In the genomic region with DNA sequence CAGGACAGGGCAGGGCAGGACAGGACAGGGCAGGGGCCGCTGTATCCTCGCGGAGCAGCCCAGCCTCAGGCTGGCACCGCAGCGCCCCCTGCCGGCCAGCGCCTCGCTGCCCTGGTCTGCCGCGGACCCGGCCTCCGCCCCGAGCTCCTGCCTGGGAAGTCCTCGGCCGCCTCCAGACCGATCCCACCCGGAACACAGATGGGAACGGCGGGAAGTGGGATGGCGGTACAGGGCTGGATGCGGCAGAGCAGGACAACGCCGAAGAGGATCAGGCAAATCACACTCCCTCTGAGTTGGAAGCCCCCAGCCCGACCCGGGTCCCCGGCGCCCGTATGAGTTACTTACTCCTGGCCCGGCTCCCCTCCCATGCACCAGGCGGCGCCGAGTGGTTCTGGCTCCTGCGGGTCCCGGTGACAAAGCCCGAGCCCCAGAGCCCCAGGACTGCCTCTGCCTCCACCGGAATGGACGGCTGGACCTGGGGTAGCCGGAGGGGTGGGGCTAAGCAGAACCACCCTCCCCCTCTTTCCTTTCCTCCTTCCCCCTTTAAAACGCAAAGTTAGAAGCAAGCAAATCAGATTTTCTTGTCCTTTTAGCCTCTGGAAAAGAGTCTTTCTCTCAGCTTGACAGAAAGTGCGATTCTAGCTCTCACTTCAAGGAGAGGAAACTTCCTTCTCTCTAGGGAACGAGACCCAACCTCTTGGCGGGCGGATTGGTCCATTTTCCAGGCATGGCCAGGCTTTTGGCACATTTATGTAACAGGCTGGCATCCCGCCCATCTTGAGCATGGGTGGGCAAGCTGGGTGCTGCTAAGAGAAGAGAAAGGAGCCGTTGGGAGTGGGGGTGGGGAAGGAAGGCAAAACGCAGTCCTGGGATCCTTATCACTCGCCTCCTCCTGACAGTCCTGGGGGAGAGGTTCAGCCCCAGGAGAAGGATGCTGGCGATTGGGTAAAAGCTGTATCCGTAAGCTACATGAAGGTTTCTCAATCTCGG, we compare ENCODE assay signal across 1 cellular context.
TF ChIP-seq lines count a peak whose summit lies in the region.

A gene with protein sequence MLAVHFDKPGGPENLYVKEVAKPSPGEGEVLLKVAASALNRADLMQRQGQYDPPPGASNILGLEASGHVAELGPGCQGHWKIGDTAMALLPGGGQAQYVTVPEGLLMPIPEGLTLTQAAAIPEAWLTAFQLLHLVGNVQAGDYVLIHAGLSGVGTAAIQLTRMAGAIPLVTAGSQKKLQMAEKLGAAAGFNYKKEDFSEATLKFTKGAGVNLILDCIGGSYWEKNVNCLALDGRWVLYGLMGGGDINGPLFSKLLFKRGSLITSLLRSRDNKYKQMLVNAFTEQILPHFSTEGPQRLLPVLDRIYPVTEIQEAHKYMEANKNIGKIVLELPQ (minus strand): TSS at position 449 of the 990 bp plus-strand sequence. CDS start 508 bp downstream, outside the sequence.

TF ChIP-seq in WTC11, 78 proteins besides CTCF, POLR2A, EP300 and RAD21 (continued from another document):
- no peak for TF ChIP-seq IRF1 (CRISPR knock-in tag; IDR thresholded peaks at IDR 0.05)
- peak; percentile 9 for TF ChIP-seq ARID4B (CRISPR knock-in tag; IDR thresholded peaks at IDR 0.05; ENCODE audit: borderline replicate concordance)
- TF ChIP-seq TEAD4 (CRISPR knock-in tag; IDR thresholded peaks at IDR 0.05), result no peak
- TF ChIP-seq RORB (CRISPR knock-in tag; IDR thresholded peaks at IDR 0.05), result no peak
- no peak for TF ChIP-seq NFATC4 (CRISPR knock-in tag; IDR thresholded peaks at IDR 0.05)
- no peak; the same call in 1 of the 2 replicates for TF ChIP-seq ESRRA (CRISPR knock-in tag; IDR thresholded peaks at IDR 0.05; ENCODE audit: borderline replicate concordance)
- no peak for TF ChIP-seq ZNF396 (CRISPR knock-in tag; IDR thresholded peaks at IDR 0.05; ENCODE audit: borderline replicate concordance)
- TF ChIP-seq PRRX2 (CRISPR knock-in tag; IDR thresholded peaks at IDR 0.05), result no peak
- no peak for TF ChIP-seq SMAD3 (CRISPR knock-in tag; IDR thresholded peaks at IDR 0.05; ENCODE audit: borderline replicate concordance)
- TF ChIP-seq ZSCAN18 (CRISPR knock-in tag; IDR thresholded peaks at IDR 0.05), result no peak
- no peak for TF ChIP-seq IRF2 (CRISPR knock-in tag; IDR thresholded peaks at IDR 0.05; ENCODE audit: borderline replicate concordance, low read depth)
- no peak for TF ChIP-seq MLX (CRISPR knock-in tag; IDR thresholded peaks at IDR 0.05)
- TF ChIP-seq EMX1 (CRISPR knock-in tag; IDR thresholded peaks at IDR 0.05), result no peak
